In the genomic region with DNA sequence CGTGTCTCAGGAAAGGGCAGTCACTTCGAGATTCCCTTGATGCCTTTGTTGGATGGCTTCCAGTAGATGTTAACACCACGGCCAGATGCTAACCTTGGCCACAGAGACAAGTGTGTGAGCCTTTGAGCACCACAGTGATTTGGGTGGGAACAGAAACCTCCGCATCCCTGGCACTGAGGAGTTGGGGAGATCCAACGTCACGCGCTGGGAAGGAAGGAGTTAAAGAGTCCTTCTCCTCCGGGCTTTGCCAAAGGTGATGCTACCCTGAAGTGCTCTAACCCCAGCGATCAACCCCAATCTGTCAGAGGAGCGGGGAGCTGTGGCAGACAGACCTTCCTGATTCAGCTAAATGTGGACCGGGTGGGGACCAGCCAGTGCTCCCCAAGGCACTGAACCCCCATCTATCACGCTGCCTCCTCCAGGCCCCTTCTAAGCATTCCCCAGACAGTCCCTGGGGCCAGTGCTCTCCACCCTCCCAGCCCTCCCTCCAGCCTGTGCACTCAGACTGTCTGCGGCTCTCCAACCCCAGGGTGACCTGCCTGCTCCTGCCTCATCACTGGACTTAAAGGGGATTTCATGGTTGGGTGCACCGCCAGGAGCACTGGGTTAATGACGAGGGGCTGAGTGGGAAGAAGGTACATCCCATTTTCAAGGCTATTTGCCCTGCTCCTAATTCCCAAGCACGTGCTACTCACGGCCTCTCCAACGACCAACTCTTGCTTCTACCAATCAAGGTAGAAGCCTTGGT, we compare ENCODE assay signal across 13 cellular contexts. TPM values are rescaled to one million over a fixed set of nuclear protein-coding genes. Genes with fewer than 3 reads are reported as not detected.
DNase-seq lines count a peak whose midpoint lies in the region; ATAC-seq and TF ChIP-seq lines count a peak whose summit lies in the region.
"Had no signal": no experiment of that assay in that cellular context is flagged by ENCODE, and none has a peak within 500 bp of the region (broad histone marks: within the 10 kb centered on the region; RNA-seq: fewer than 3 reads in every experiment).

No MANE protein-coding gene starts in this region.

- H3K27ac ChIP-seq in left ventricle myocardium inferior (replicated peaks): peak overlapping the region; percentile 44
- H3K27ac ChIP-seq: transverse colon had no signal

- CTCF ChIA-PET in activated CD4-positive, alpha-beta T cell treated with anti-CD3 and anti-CD28 coated beads, Interleukin-2, amount 10 ng/mL, durations not matched to agents 7 days and 5 days (lab: Charles Lee): interaction anchor here (0.6 to 2.4 kb wide), 3 partner anchors 14 to 60 kb away, joined by 3 to 9 read pairs (median 3); no protein-coding TSS in a partner anchor

- no peak overlapping the region for H3K4me3 ChIP-seq in left ventricle myocardium inferior
- H3K4me3 ChIP-seq: transverse colon had no signal

- no peaks in the 10 kb centered on the region for H3K36me3 ChIP-seq in left ventricle myocardium inferior
- H3K36me3 ChIP-seq: transverse colon had no signal

- peaks cover 96% of the 10 kb centered on the region for H3K4me1 ChIP-seq in left ventricle myocardium inferior

- DNase-seq in left ventricle myocardium inferior (no peak), left cardiac atrium (no peak), cerebellar cortex (ENCODE audit: low spot score) (peak; percentile 83), GM10266 (ENCODE audit: extremely low spot score) (no peak), nucleus accumbens (lab: John Stamatoyannopoulos, UW) (no peak), NCI-H2227 treated with DMSO at 0.1 percent for 48 hours (lab: John Stamatoyannopoulos, UW) (no peak)
- no peak for DNase-seq in activated CD4-positive, alpha-beta T cell treated with anti-CD3 and anti-CD28 coated beads, Interleukin-2, amount 10 ng/mL, durations not matched to agents 7 days and 5 days
- DNase-seq: activated CD4-positive, alpha-beta T cell treated with anti-CD3 and anti-CD28 coated beads, Interleukin-2, amount 50 U/mL, for 1 hour; amygdala; erythroblast; NCI-H1930; transverse colon had no signal

- H3K27me3 ChIP-seq in left ventricle myocardium inferior (ENCODE audit: low read depth): no peaks in the 10 kb centered on the region
- H3K27me3 ChIP-seq: transverse colon had no signal

- intact Hi-C loops in left ventricle myocardium inferior (cut with micrococcal nuclease): no loop called here
- intact Hi-C loops in left cardiac atrium (cut with DNase I): no loop called here

- peaks cover 23% of the 10 kb centered on the region for H3K27me3 Mint-ChIP-seq in activated CD4-positive, alpha-beta T cell treated with anti-CD3 and anti-CD28 coated beads, Interleukin-2, amount 10 ng/mL, durations not matched to agents 7 days and 5 days

- H3K4me3 Mint-ChIP-seq in activated CD4-positive, alpha-beta T cell treated with anti-CD3 and anti-CD28 coated beads, Interleukin-2, amount 10 ng/mL, durations not matched to agents 7 days and 5 days: no peak overlapping the region

- H3K27ac Mint-ChIP-seq in activated CD4-positive, alpha-beta T cell treated with anti-CD3 and anti-CD28 coated beads, Interleukin-2, amount 10 ng/mL, durations not matched to agents 7 days and 5 days: no peak overlapping the region

- no peaks in the 10 kb centered on the region for H3K36me3 Mint-ChIP-seq in activated CD4-positive, alpha-beta T cell treated with anti-CD3 and anti-CD28 coated beads, Interleukin-2, amount 10 ng/mL, durations not matched to agents 7 days and 5 days (ENCODE audit: low read depth)

- TF ChIP-seq CTCF in left ventricle myocardium inferior (IDR thresholded peaks at IDR 0.05; ENCODE audit: borderline replicate concordance) (no peak), GM10266 (IDR thresholded peaks at IDR 0.05; ENCODE audit: control insufficient read depth, insufficient read depth, low read depth, missing control alignments) (no peak)

- POLR2A ChIA-PET in activated CD4-positive, alpha-beta T cell treated with anti-CD3 and anti-CD28 coated beads, Interleukin-2, amount 10 ng/mL, durations not matched to agents 7 days and 5 days (lab: Charles Lee): no interaction called here

- H3K4me1 Mint-ChIP-seq in activated CD4-positive, alpha-beta T cell treated with anti-CD3 and anti-CD28 coated beads, Interleukin-2, amount 10 ng/mL, durations not matched to agents 7 days and 5 days: peaks cover 14% of the 10 kb centered on the region

- H3K9me3 Mint-ChIP-seq in activated CD4-positive, alpha-beta T cell treated with anti-CD3 and anti-CD28 coated beads, Interleukin-2, amount 10 ng/mL, durations not matched to agents 7 days and 5 days: no peaks in the 10 kb centered on the region

- H3K9me3 ChIP-seq in left ventricle myocardium inferior (replicated peaks): no peaks in the 10 kb centered on the region
- H3K9me3 ChIP-seq: transverse colon had no signal

- ATAC-seq in left cardiac atrium: no peak
- peak; percentile 4 for ATAC-seq in HG03196 (IDR thresholded peaks at IDR 0.05; ENCODE audit: unreplicated experiment)

RNA-seq across cellular contexts. Expression of a gene that starts 3.2 kb away (rescaled TPM):
- total RNA-seq in left ventricle myocardium inferior (170 TPM), left cardiac atrium (100 to 1,000 TPM; 118 to 132 TPM)
- total RNA-seq in activated CD4-positive, alpha-beta T cell treated with anti-CD3 and anti-CD28 coated beads, Interleukin-2, amount 10 ng/mL, durations not matched to agents 7 days and 5 days: 100 to 1,000 TPM; 145 to 163 TPM
